In genomic region chr16:87146676-87147075, GRCh38 we compare ENCODE assay signal across 19 cellular contexts.
"Had no signal": no experiment of that assay in that cellular context is flagged by ENCODE, and none has a peak within 500 bp of the region (broad histone marks: within the 10 kb centered on the region; RNA-seq: fewer than 3 reads in every experiment).

No MANE protein-coding gene starts in this region.

- ATAC-seq: effector memory CD8-positive, alpha-beta T cell; left ventricle myocardium superior; lower lobe of right lung; natural killer cell; pancreas; stimulated activated effector memory CD8-positive, alpha-beta T cell treated with anti-CD3 and anti-CD28 coated beads, Interleukin-12 subunit alpha, Interleukin-12 subunit beta, amount 100 ng/mL, for 72 hours had no signal

- H3K27ac ChIP-seq: coronary artery, esophagus squamous epithelium, lower lobe of right lung, neutrophil, pancreas, right lobe of liver, stomach, thyroid gland had no signal

- H3K9me3 ChIP-seq: lower lobe of right lung, neutrophil, pancreas, right lobe of liver, thyroid gland had no signal

- H3K4me3 ChIP-seq: coronary artery, esophagus squamous epithelium, lower lobe of right lung, pancreas, right lobe of liver, stomach, thyroid gland had no signal

- H3K27me3 ChIP-seq: neutrophil, pancreas, right lobe of liver, stomach, thyroid gland had no signal

- DNase-seq: effector memory CD8-positive, alpha-beta T cell; erythroblast; esophagus squamous epithelium; hypothalamus; immature natural killer cell; left ventricle myocardium superior; lower lobe of right lung; natural killer cell; small intestine; stimulated activated CD4-positive, alpha-beta T cell treated with anti-CD3 and anti-CD28 coated beads, Interleukin-2, amount 100 ng/mL, for 24 hours; stimulated activated CD4-positive, alpha-beta T cell treated with anti-CD3 and anti-CD28 coated beads, Interleukin-4, amount 100 ng/mL, for 24 hours; stimulated activated naive CD4-positive, alpha-beta T cell treated with Interleukin-2 at 50 U/mL for 16 hours; stomach; thyroid gland had no signal

- H3K36me3 ChIP-seq: esophagus squamous epithelium, lower lobe of right lung, neutrophil, pancreas, right lobe of liver, stomach, thyroid gland had no signal

- H3K4me1 ChIP-seq: esophagus squamous epithelium, lower lobe of right lung, pancreas, right lobe of liver, stomach, thyroid gland had no signal
